Comparison of ENCODE assay signal across 25 cellular contexts in genomic region chr1:186481303-186481888, GRCh38. TPM values are rescaled to one million over a fixed set of nuclear protein-coding genes. Genes with fewer than 3 reads are reported as not detected.
"Had no signal": no experiment of that assay in that cellular context is flagged by ENCODE, and none has a peak within 500 bp of the region (broad histone marks: within the 10 kb centered on the region; RNA-seq: fewer than 3 reads in every experiment).

No MANE protein-coding gene starts in this region.

- H3K4me3 ChIP-seq: gastrocnemius medialis, heart right ventricle, lower lobe of right lung, psoas muscle, sigmoid colon, skin epidermis, suprapubic skin, thyroid gland, upper lobe of left lung, uterus had no signal

- H3K27ac Mint-ChIP-seq: memory B cell, naive B cell had no signal

- H3K4me1 ChIP-seq: gastrocnemius medialis, lower lobe of right lung, parathyroid adenoma, psoas muscle, sigmoid colon, suprapubic skin, thyroid gland, upper lobe of left lung had no signal

- H3K4me1 Mint-ChIP-seq: memory B cell, naive B cell had no signal

- H3K9me3 Mint-ChIP-seq: memory B cell, naive B cell, nephron had no signal

- H3K4me3 Mint-ChIP-seq: memory B cell, naive B cell, nephron had no signal

- H3K27ac ChIP-seq: gastrocnemius medialis, heart right ventricle, lower lobe of right lung, parathyroid adenoma, psoas muscle, skin epidermis, suprapubic skin, thyroid gland, upper lobe of left lung had no signal

- DNase-seq: effector memory CD4-positive, alpha-beta T cell; gastrocnemius medialis; heart right ventricle; islet precursor cell; lower lobe of right lung; midbrain; naive B cell; occipital lobe; psoas muscle; retina; sigmoid colon; stimulated activated CD4-positive, alpha-beta T cell treated with anti-CD3 and anti-CD28 coated beads, Interleukin-2, amount 100 ng/mL, for 48 hours; stimulated activated naive CD8-positive, alpha-beta T cell treated with anti-CD3 and anti-CD28 coated beads, Interleukin-15, Interleukin-2, amounts not matched to agents 100 U/mL and 50 U/mL, for 24 hours; thyroid gland; upper lobe of left lung; uterus had no signal

- H3K9me3 ChIP-seq: gastrocnemius medialis, heart right ventricle, lower lobe of right lung, psoas muscle, sigmoid colon, suprapubic skin, thyroid gland, upper lobe of left lung, uterus had no signal

- H3K36me3 ChIP-seq: gastrocnemius medialis, heart right ventricle, lower lobe of right lung, sigmoid colon, suprapubic skin, thyroid gland, upper lobe of left lung, uterus had no signal

- FAIRE-seq: endometrium had no signal

- H3K36me3 Mint-ChIP-seq: memory B cell, naive B cell had no signal

- H3K27me3 ChIP-seq: gastrocnemius medialis, heart right ventricle, sigmoid colon, suprapubic skin, thyroid gland, upper lobe of left lung, uterus had no signal

- ATAC-seq: esophagus mucosa; gastrocnemius medialis; heart right ventricle; left lobe of liver; lower lobe of right lung; psoas muscle; stimulated activated naive CD8-positive, alpha-beta T cell treated with anti-CD3 and anti-CD28 coated beads, Interleukin-15, Interleukin-2, amounts not matched to agents 100 U/mL and 50 U/mL, for 24 hours had no signal

- H3K27me3 Mint-ChIP-seq: memory B cell had no signal

RNA-seq across cellular contexts. Expression of gene PDC, which starts 20.5 kb away (rescaled TPM):
- total RNA-seq: esophagus mucosa, fibroblast of lung, gastrocnemius medialis, heart right ventricle, left lobe of liver, lower lobe of right lung, occipital lobe, psoas muscle, sigmoid colon, suprapubic skin, thyroid gland, upper lobe of left lung, uterus had no signal
- polyA plus RNA-seq: fibroblast of lung, heart right ventricle, psoas muscle, sigmoid colon had no signal
